In the genomic region with DNA sequence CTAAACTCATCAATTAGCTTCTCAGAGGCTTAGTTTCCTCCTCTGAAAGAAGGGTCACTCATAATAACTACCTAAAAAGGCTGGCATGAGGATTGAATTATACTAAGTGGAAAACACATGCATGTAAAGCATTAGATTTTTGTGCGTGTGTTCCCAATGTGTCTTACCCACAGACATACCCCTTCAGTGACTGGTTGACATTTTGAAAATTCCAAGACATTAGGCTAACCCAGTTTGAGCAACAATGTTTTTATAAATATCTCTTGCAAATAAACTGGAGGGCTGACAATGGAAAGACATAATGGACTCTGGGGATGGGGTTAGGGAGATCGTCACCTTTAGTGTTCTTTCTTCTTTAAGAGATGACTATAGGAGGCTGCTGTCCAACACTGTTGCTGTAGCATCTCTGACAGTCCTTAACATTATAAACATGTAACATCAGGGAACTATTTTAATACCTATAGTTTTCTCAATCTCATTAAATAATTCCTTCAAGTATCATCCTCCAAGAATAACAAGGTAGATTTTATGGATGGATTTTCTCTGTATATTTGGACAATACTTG, we compare ENCODE assay signal across 3 cellular contexts.
TF ChIP-seq lines count a peak whose summit lies in the region.

No MANE protein-coding gene starts in this region.

TF ChIP-seq in SK-N-SH, 30 proteins besides CTCF, POLR2A, EP300 and RAD21 (continued from another document):
- TF ChIP-seq, protein P1, sequence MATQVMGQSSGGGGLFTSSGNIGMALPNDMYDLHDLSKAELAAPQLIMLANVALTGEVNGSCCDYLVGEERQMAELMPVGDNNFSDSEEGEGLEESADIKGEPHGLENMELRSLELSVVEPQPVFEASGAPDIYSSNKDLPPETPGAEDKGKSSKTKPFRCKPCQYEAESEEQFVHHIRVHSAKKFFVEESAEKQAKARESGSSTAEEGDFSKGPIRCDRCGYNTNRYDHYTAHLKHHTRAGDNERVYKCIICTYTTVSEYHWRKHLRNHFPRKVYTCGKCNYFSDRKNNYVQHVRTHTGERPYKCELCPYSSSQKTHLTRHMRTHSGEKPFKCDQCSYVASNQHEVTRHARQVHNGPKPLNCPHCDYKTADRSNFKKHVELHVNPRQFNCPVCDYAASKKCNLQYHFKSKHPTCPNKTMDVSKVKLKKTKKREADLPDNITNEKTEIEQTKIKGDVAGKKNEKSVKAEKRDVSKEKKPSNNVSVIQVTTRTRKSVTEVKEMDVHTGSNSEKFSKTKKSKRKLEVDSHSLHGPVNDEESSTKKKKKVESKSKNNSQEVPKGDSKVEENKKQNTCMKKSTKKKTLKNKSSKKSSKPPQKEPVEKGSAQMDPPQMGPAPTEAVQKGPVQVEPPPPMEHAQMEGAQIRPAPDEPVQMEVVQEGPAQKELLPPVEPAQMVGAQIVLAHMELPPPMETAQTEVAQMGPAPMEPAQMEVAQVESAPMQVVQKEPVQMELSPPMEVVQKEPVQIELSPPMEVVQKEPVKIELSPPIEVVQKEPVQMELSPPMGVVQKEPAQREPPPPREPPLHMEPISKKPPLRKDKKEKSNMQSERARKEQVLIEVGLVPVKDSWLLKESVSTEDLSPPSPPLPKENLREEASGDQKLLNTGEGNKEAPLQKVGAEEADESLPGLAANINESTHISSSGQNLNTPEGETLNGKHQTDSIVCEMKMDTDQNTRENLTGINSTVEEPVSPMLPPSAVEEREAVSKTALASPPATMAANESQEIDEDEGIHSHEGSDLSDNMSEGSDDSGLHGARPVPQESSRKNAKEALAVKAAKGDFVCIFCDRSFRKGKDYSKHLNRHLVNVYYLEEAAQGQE (IDR thresholded peaks at IDR 0.05; ENCODE audit: low read depth, low read length), result 0 out of 2 replicates have a peak, but pooled peaks have one; percentile 39

TF ChIP-seq in SK-N-SH treated with all-trans-retinoic acid at 6 μM for 48 hours, 23 proteins besides CTCF, POLR2A, EP300 and RAD21 (continued from another document):
- TF ChIP-seq TSHZ2 (CRISPR knock-in tag; IDR thresholded peaks at IDR 0.05) (no peak), ARNTL (CRISPR knock-in tag; IDR thresholded peaks at IDR 0.05; ENCODE audit: borderline replicate concordance, low read depth) (no peak)

TF ChIP-seq in HEK293, 187 proteins besides CTCF, POLR2A, EP300 and RAD21 (continued from another document):
- TF ChIP-seq ZSCAN5A (tag by site-specific recombination; IDR thresholded peaks at IDR 0.05), result no peak
- TF ChIP-seq ZNF639 (tag by site-specific recombination; IDR thresholded peaks at IDR 0.05), result no peak
- TF ChIP-seq KLF16 (tag by site-specific recombination; IDR thresholded peaks at IDR 0.05), result no peak
- TF ChIP-seq, protein P2, sequence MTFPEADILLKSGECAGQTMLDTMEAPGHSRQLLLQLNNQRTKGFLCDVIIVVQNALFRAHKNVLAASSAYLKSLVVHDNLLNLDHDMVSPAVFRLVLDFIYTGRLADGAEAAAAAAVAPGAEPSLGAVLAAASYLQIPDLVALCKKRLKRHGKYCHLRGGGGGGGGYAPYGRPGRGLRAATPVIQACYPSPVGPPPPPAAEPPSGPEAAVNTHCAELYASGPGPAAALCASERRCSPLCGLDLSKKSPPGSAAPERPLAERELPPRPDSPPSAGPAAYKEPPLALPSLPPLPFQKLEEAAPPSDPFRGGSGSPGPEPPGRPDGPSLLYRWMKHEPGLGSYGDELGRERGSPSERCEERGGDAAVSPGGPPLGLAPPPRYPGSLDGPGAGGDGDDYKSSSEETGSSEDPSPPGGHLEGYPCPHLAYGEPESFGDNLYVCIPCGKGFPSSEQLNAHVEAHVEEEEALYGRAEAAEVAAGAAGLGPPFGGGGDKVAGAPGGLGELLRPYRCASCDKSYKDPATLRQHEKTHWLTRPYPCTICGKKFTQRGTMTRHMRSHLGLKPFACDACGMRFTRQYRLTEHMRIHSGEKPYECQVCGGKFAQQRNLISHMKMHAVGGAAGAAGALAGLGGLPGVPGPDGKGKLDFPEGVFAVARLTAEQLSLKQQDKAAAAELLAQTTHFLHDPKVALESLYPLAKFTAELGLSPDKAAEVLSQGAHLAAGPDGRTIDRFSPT (tag by site-specific recombination; IDR thresholded peaks at IDR 0.05), result no peak
- TF ChIP-seq, protein P3, sequence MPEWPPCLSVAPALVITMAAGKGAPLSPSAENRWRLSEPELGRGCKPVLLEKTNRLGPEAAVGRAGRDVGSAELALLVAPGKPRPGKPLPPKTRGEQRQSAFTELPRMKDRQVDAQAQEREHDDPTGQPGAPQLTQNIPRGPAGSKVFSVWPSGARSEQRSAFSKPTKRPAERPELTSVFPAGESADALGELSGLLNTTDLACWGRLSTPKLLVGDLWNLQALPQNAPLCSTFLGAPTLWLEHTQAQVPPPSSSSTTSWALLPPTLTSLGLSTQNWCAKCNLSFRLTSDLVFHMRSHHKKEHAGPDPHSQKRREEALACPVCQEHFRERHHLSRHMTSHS (tag by site-specific recombination; IDR thresholded peaks at IDR 0.05), result no peak
- no peak for TF ChIP-seq ZNF335 (tag by site-specific recombination; conservative IDR thresholded peaks at IDR 0.05)
